Comparison of ENCODE assay signal across 12 cellular contexts in genomic region chr15:60551781-60552161, GRCh38.
DNase-seq lines count a peak whose midpoint lies in the region; ATAC-seq and TF ChIP-seq lines count a peak whose summit lies in the region.
"Had no signal": no experiment of that assay in that cellular context is flagged by ENCODE, and none has a peak within 500 bp of the region (broad histone marks: within the 10 kb centered on the region; RNA-seq: fewer than 3 reads in every experiment).

No MANE protein-coding gene starts in this region.

- CTCF ChIA-PET in HCT116 (lab: Charles Lee): interaction anchor here (1.1 kb wide), 1 partner anchor 223 kb away, joined by 5 read pairs; no protein-coding TSS in a partner anchor
- CTCF ChIA-PET in activated CD4-positive, alpha-beta memory T cell treated with anti-CD3 and anti-CD28 coated beads, Interleukin-2, amount 10 ng/mL, durations not matched to agents 7 days and 5 days (lab: Charles Lee): interaction anchor here (0.7 to 7.9 kb wide), 7 partner anchors 10 to 192 kb away, joined by 3 to 55 read pairs (median 6); no protein-coding TSS in a partner anchor

- no peaks in the 10 kb centered on the region for H4K20me1 ChIP-seq in HCT116 (ENCODE audit: insufficient read depth)

- ATAC-seq in HCT116: peak; percentile 79

- no peak overlapping the region for H3K23ac ChIP-seq in mesendoderm (ENCODE audit: low read length)

- WGBS in mesendoderm (ENCODE audit: extremely low coverage, insufficient coverage, low lambda C conversion rate): no CpG with 5 or more reads among the region's 4 CpGs

- H3K9me3 Mint-ChIP-seq in activated CD4-positive, alpha-beta memory T cell treated with anti-CD3 and anti-CD28 coated beads, Interleukin-2, amount 10 ng/mL, durations not matched to agents 7 days and 5 days: peaks cover 6% of the 10 kb centered on the region

- H2AK5ac ChIP-seq in mesendoderm (ENCODE audit: low read length): no peak overlapping the region

- H2AFZ ChIP-seq in HCT116 (ENCODE audit: low read depth, low read length, poor library complexity, severe bottlenecking): no peak overlapping the region

- H3K4me3 Mint-ChIP-seq in activated CD4-positive, alpha-beta memory T cell treated with anti-CD3 and anti-CD28 coated beads, Interleukin-2, amount 10 ng/mL, durations not matched to agents 7 days and 5 days: peak overlapping the region; percentile 73
- H3K4me3 Mint-ChIP-seq: activated naive CD4-positive, alpha-beta T cell treated with anti-CD3 and anti-CD28 coated beads for 36 hours; naive B cell had no signal

- no peak overlapping the region for H3K4me3 ChIP-seq in HCT116 (replicated peaks in 1 of 2; ENCODE audit: low read depth in 1 of 2, low read length in 2 of 2)
- H3K4me3 ChIP-seq in mesendoderm (ENCODE audit: low read length): no peak overlapping the region

- H3K4me2 ChIP-seq in HCT116 (ENCODE audit: low read length) (no peak overlapping the region), mesendoderm (ENCODE audit: low read length) (no peak overlapping the region)

- POLR2A ChIA-PET in HCT116 (lab: Charles Lee): no interaction called here
- POLR2A ChIA-PET in activated CD4-positive, alpha-beta memory T cell treated with anti-CD3 and anti-CD28 coated beads, Interleukin-2, amount 10 ng/mL, durations not matched to agents 7 days and 5 days (lab: Charles Lee): interaction anchor here (0.8 to 12.8 kb wide), 8 partner anchors 12 to 320 kb away, joined by 3 to 678 read pairs (median 6); partner anchors contain the start of gene ANXA2

- peak; percentile 40; the same call in 1 of the 2 replicates for TF ChIP-seq RAD21 in HCT116 (IDR thresholded peaks at IDR 0.05; ENCODE audit: low read depth)

- H3K56ac ChIP-seq in mesendoderm (ENCODE audit: low read length): no peak overlapping the region

- H3K79me2 ChIP-seq in HCT116 (ENCODE audit: insufficient read depth, low read length) (no peaks in the 10 kb centered on the region), mesendoderm (ENCODE audit: control insufficient read depth, insufficient read depth, low read length) (no peaks in the 10 kb centered on the region)

- H3K4ac ChIP-seq in mesendoderm (ENCODE audit: low read depth, low read length): no peak overlapping the region

- TF ChIP-seq POLR2A in HCT116 (IDR thresholded peaks at IDR 0.05; ENCODE audit: borderline replicate concordance, extremely low read depth, insufficient read depth, insufficient read length): no peak

- H3K27ac ChIP-seq in HCT116 (ENCODE audit: low read depth, low read length) (no peak overlapping the region), mesendoderm (ENCODE audit: low read depth, low read length) (no peak overlapping the region)

- peak overlapping the region; percentile 95 for H3K27ac Mint-ChIP-seq in activated CD4-positive, alpha-beta memory T cell treated with anti-CD3 and anti-CD28 coated beads, Interleukin-2, amount 10 ng/mL, durations not matched to agents 7 days and 5 days

- DNase-seq in NCI-H2107 treated with DMSO at 0.1 percent for 48 hours (lab: John Stamatoyannopoulos, UW; ENCODE audit: unreplicated experiment) (peak; percentile 57), NCI-H2107 (lab: John Stamatoyannopoulos, UW) (no peak), HCT116 (ENCODE audit: low read depth, low spot score) (peak; percentile 3), mesendoderm (peak; percentile 29), SHP77 (lab: John Stamatoyannopoulos, UW) (no peak), posterior cingulate gyrus (no peak)
- no peak for DNase-seq in activated CD4-positive, alpha-beta memory T cell treated with anti-CD3 and anti-CD28 coated beads, Interleukin-2, amount 10 ng/mL, durations not matched to agents 7 days and 5 days
- DNase-seq in activated CD4-positive, CD25-positive, alpha-beta regulatory T cell treated with anti-CD3 and anti-CD28 coated beads, Interleukin-2, amount 50 U/mL, for 72 hours: no peak
- DNase-seq: KBM-7, naive B cell, NCI-H510A treated with DMSO at 0.1 percent for 48 hours had no signal

- RAD21 ChIA-PET in HCT116 (lab: Charles Lee; ENCODE audit: low non-redundant PET in 1 of 2, low total read pairs in 2 of 2, uncharacterized antibody in 2 of 2, unreplicated experiment in 2 of 2): no interaction called here

- H3K36me3 ChIP-seq in HCT116 (ENCODE audit: control insufficient read depth in 1 of 2, insufficient read depth in 2 of 2, low read length in 2 of 2) (no peaks in the 10 kb centered on the region), mesendoderm (ENCODE audit: control insufficient read depth, insufficient read depth, low read length) (no peaks in the 10 kb centered on the region)

- no peak overlapping the region for H3K9ac ChIP-seq in HCT116 (ENCODE audit: low read length)
- H3K9ac ChIP-seq in mesendoderm (ENCODE audit: low read length): no peak overlapping the region

- intact Hi-C loops in HCT116 (cut with micrococcal nuclease) (no loop called here), posterior cingulate gyrus (cut with DNase I) (no loop called here)

- peak in 2 of 3 experiments; percentile 24 to 39; a peak in 3 of 6 replicates for TF ChIP-seq CTCF in HCT116 (IDR thresholded peaks at IDR 0.05 in 2 of 3, conservative IDR thresholded peaks at IDR 0.05 in 1 of 3; ENCODE audit: borderline replicate concordance in 1 of 3, insufficient read depth in 1 of 3, low read depth in 2 of 3, low read length in 2 of 3)

- H3K4me1 Mint-ChIP-seq in activated CD4-positive, alpha-beta memory T cell treated with anti-CD3 and anti-CD28 coated beads, Interleukin-2, amount 10 ng/mL, durations not matched to agents 7 days and 5 days: peaks cover 95% of the 10 kb centered on the region
- H3K4me1 Mint-ChIP-seq: naive B cell had no signal

- peaks cover 43% of the 10 kb centered on the region; the same call in 1 of the 2 replicates for H3K27me3 ChIP-seq in HCT116 (ENCODE audit: insufficient read depth, low read length)
- no peaks in the 10 kb centered on the region for H3K27me3 ChIP-seq in mesendoderm (ENCODE audit: insufficient read depth, low read length, poor library complexity)

- no peaks in the 10 kb centered on the region for H3K9me2 ChIP-seq in HCT116 (ENCODE audit: insufficient read depth)

- H4K8ac ChIP-seq in mesendoderm (ENCODE audit: low read depth, low read length): no peak overlapping the region

- H3K36me3 Mint-ChIP-seq in activated CD4-positive, alpha-beta memory T cell treated with anti-CD3 and anti-CD28 coated beads, Interleukin-2, amount 10 ng/mL, durations not matched to agents 7 days and 5 days (ENCODE audit: low read depth): peaks cover 48% of the 10 kb centered on the region

- H2BK15ac ChIP-seq in mesendoderm (replicated peaks; ENCODE audit: low read depth): no peak overlapping the region

- H3K9me3 ChIP-seq in HCT116 (ENCODE audit: control insufficient read depth in 1 of 2, insufficient read depth in 1 of 2, low read depth in 1 of 2, low read length in 2 of 2): no peaks in the 10 kb centered on the region

- no peaks in the 10 kb centered on the region for H3K4me1 ChIP-seq in HCT116 (ENCODE audit: control insufficient read depth in 1 of 2, insufficient read depth in 2 of 2, low read length in 2 of 2)
- peaks cover 5% of the 10 kb centered on the region for H3K4me1 ChIP-seq in mesendoderm (ENCODE audit: control insufficient read depth, low read depth, low read length)

- no peak overlapping the region for H2BK5ac ChIP-seq in mesendoderm (ENCODE audit: low read length)

- no peak overlapping the region for H2BK120ac ChIP-seq in mesendoderm (ENCODE audit: low read depth, low read length)

- H4K5ac ChIP-seq in mesendoderm (ENCODE audit: low read length): no peak overlapping the region

- no peaks in the 10 kb centered on the region for H3K79me1 ChIP-seq in mesendoderm (ENCODE audit: low read length)

- no TSS peak for BruUV-seq in HCT116 (replicated peaks; lab: Mats Ljungman, UMichigan)

- no peak overlapping the region for H3K18ac ChIP-seq in mesendoderm (ENCODE audit: low read length)

- H3K27me3 Mint-ChIP-seq in activated CD4-positive, alpha-beta memory T cell treated with anti-CD3 and anti-CD28 coated beads, Interleukin-2, amount 10 ng/mL, durations not matched to agents 7 days and 5 days: no peaks in the 10 kb centered on the region
- H3K27me3 Mint-ChIP-seq: naive B cell had no signal

TF ChIP-seq in HCT116, 20 proteins besides CTCF, POLR2A, EP300 and RAD21 (continues in another document):
- TF ChIP-seq CEBPB (IDR thresholded peaks at IDR 0.05; ENCODE audit: low read depth) (no peak), MAX (IDR thresholded peaks at IDR 0.05) (no peak), ZBTB33 (IDR thresholded peaks at IDR 0.05; ENCODE audit: extremely low read depth, insufficient replicate concordance, low read length) (no peak), TCF7L2 (IDR thresholded peaks at IDR 0.05; ENCODE audit: borderline replicate concordance, extremely low read depth, insufficient read depth, insufficient read length) (no peak), CBX3 (IDR thresholded peaks at IDR 0.05; ENCODE audit: low read depth) (no peak), SP1 (IDR thresholded peaks at IDR 0.05; ENCODE audit: low read depth) (no peak), EZH2phosphoT487 (IDR thresholded peaks at IDR 0.05; ENCODE audit: borderline replicate concordance) (no peak), ZNF274 (IDR thresholded peaks at IDR 0.05; ENCODE audit: low read depth, low read length) (no peak), ZFX (IDR thresholded peaks at IDR 0.05) (no peak), YY1 (IDR thresholded peaks at IDR 0.05; ENCODE audit: extremely low read depth, insufficient replicate concordance, low read depth, low read length) (no peak), SIN3A (IDR thresholded peaks at IDR 0.05; ENCODE audit: low read depth) (no peak)
- TF ChIP-seq, protein P1, sequence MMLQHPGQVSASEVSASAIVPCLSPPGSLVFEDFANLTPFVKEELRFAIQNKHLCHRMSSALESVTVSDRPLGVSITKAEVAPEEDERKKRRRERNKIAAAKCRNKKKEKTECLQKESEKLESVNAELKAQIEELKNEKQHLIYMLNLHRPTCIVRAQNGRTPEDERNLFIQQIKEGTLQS (IDR thresholded peaks at IDR 0.05): no peak

Comparison
In these comparisons a context has a peak if more than half of its experiments do, and no peak if none do; other contexts are left out.
1. DNase-seq: peak in NCI-H2107 treated with DMSO at 0.1 percent for 48 hours (single experiment), HCT116 (single experiment) and mesendoderm (single experiment); none in NCI-H2107 (single experiment), activated CD4-positive, alpha-beta memory T cell treated with anti-CD3 and anti-CD28 coated beads, Interleukin-2, amount 10 ng/mL, durations not matched to agents 7 days and 5 days (single experiment), activated CD4-positive, CD25-positive, alpha-beta regulatory T cell treated with anti-CD3 and anti-CD28 coated beads, Interleukin-2, amount 50 U/mL, for 72 hours (single experiment), SHP77 (0 of 2) and posterior cingulate gyrus (0 of 10).